23 cellular contexts compared by ENCODE assay signal in the genomic region with DNA sequence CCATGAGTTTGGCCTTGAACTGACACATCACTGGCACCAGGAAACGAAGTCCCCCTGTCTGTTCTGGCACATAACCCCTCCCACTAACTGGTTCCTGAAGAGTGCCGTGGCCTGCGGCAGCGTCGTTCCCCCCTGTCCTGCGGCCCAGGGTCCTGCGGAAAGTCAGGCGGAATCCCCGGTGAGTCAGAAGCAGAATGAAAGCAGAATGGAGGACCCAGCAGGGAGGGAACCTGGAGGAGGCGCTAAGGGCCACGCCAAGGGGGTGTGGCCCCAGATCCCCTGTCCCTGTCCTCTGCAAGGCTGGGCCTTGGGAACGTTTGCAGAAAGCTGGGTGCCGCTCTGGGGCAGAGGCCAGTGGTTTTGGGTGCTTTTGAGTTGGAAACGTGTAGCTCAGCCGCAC. TPM values are rescaled to one million over a fixed set of nuclear protein-coding genes. Genes with fewer than 3 reads are reported as not detected.
DNase-seq lines count a peak whose midpoint lies in the region; ATAC-seq, FAIRE-seq and TF ChIP-seq lines count a peak whose summit lies in the region.
"Had no signal": no experiment of that assay in that cellular context is flagged by ENCODE, and none has a peak within 500 bp of the region (broad histone marks: within the 10 kb centered on the region; RNA-seq: fewer than 3 reads in every experiment).

No MANE protein-coding gene starts in this region.

- peak overlapping the region; percentile 11 for H3K4me3 ChIP-seq in NT2/D1 (ENCODE audit: insufficient read length, low read depth)
- no peak overlapping the region for H3K4me3 ChIP-seq in epithelial cell of esophagus (ENCODE audit: low read length)
- no peak overlapping the region for H3K4me3 ChIP-seq in ovary
- no peak overlapping the region for H3K4me3 ChIP-seq in pancreas
- H3K4me3 ChIP-seq: A549, heart left ventricle, sigmoid colon, transverse colon had no signal

- peaks cover 23% of the 10 kb centered on the region for H3K4me1 Mint-ChIP-seq in stimulated activated memory B cell treated with anti-CD40 and anti-IgM and Interleukin-4, amounts not matched to agents 10 μg/mL and 1 μg/mL and 100 μg/mL, for 72 hours

- intact Hi-C loops in ovary (cut with DNase I) = no loop called here
- intact Hi-C loops in pancreas (cut with DNase I) = no loop called here
- intact Hi-C loops in Right ventricle myocardium superior (cut with DNase I) = no loop called here

- H3K9me3 ChIP-seq in NT2/D1 (ENCODE audit: insufficient read depth, low read length) (no peaks in the 10 kb centered on the region), ovary (no peaks in the 10 kb centered on the region), pancreas (no peaks in the 10 kb centered on the region)
- H3K9me3 ChIP-seq: A549, heart left ventricle, neutrophil, sigmoid colon, transverse colon had no signal

- TF ChIP-seq EP300 in ovary (IDR thresholded peaks at IDR 0.05) = no peak

- peaks cover 18% of the 10 kb centered on the region for H3K4me1 ChIP-seq in NT2/D1 (ENCODE audit: insufficient read depth, insufficient read length)
- peaks cover 1% of the 10 kb centered on the region for H3K4me1 ChIP-seq in ovary (ENCODE audit: insufficient read depth)
- H3K4me1 ChIP-seq in pancreas = no peaks in the 10 kb centered on the region
- H3K4me1 ChIP-seq: A549, transverse colon had no signal

- 48 to 62% (median 51%) methylated on average over 15 of the region's 15 CpGs for WGBS in ovary, 3 donors
- WGBS in pancreas, 2 donors = 56 to 58% methylated on average over 14 to 15 of the region's 15 CpGs

- ATAC-seq in stimulated activated memory B cell treated with anti-CD40 and anti-IgM and Interleukin-4, amounts not matched to agents 10 μg/mL and 1 μg/mL and 100 μg/mL, for 72 hours = peak; percentile 61
- ATAC-seq in pancreas (no peak), Right ventricle myocardium superior (ENCODE audit: poor library complexity) (no peak)
- ATAC-seq: heart left ventricle, SK-N-SH treated with all-trans-retinoic acid at 6 μM for 48 hours had no signal

- no peak for FAIRE-seq in pancreas (lab: Jason Lieb, UNC)
- FAIRE-seq: A549 had no signal

- TF ChIP-seq CTCF in epithelial cell of esophagus (IDR thresholded peaks at IDR 0.05; ENCODE audit: insufficient read depth, low read depth, low read length, missing control alignments) = no peak
- TF ChIP-seq CTCF in ovary (IDR thresholded peaks at IDR 0.05) = no peak
- TF ChIP-seq CTCF in pancreas (IDR thresholded peaks at IDR 0.05) = no peak

- H3K4me3 Mint-ChIP-seq in stimulated activated memory B cell treated with anti-CD40 and anti-IgM and Interleukin-4, amounts not matched to agents 10 μg/mL and 1 μg/mL and 100 μg/mL, for 72 hours = no peak overlapping the region
- H3K4me3 Mint-ChIP-seq: CD4-positive, alpha-beta memory T cell had no signal

- peak; percentile 47 for DNase-seq in NCI-H510A (lab: John Stamatoyannopoulos, UW)
- no peak for DNase-seq in NCI-H510A treated with DMSO at 0.1 percent for 48 hours (lab: John Stamatoyannopoulos, UW)
- DNase-seq in NT2/D1 (ENCODE audit: low read depth, low spot score) = no peak
- DNase-seq in epithelial cell of esophagus (ENCODE audit: low read depth) = peak; percentile 43
- DNase-seq in ovary = no peak
- no peak for DNase-seq in pancreas
- no peak for DNase-seq in Right ventricle myocardium superior
- DNase-seq: activated CD8-positive, alpha-beta memory T cell treated with anti-CD3 and anti-CD28 coated beads for 24 hours; amniotic stem cell; EL; heart left ventricle; kidney glomerular epithelial cell; NCI-H1694; NCI-H446 treated with DMSO at 0.1 percent for 48 hours; sigmoid colon; stimulated activated CD4-positive, alpha-beta T cell treated with anti-CD3 and anti-CD28 coated beads, Interleukin-4, amount 100 ng/mL, for 4 hours; transverse colon had no signal

- H3K27me3 ChIP-seq in NT2/D1 (ENCODE audit: insufficient read depth, insufficient read length) (peaks cover 29% of the 10 kb centered on the region), ovary (no peaks in the 10 kb centered on the region), pancreas (no peaks in the 10 kb centered on the region)

- peak overlapping the region; percentile 64 for H3K9ac ChIP-seq in NT2/D1 (ENCODE audit: insufficient read length, low read depth)

- H3K27me3 Mint-ChIP-seq in stimulated activated memory B cell treated with anti-CD40 and anti-IgM and Interleukin-4, amounts not matched to agents 10 μg/mL and 1 μg/mL and 100 μg/mL, for 72 hours = peaks cover 29% of the 10 kb centered on the region

- H3K9me3 Mint-ChIP-seq in stimulated activated memory B cell treated with anti-CD40 and anti-IgM and Interleukin-4, amounts not matched to agents 10 μg/mL and 1 μg/mL and 100 μg/mL, for 72 hours = no peaks in the 10 kb centered on the region
- H3K9me3 Mint-ChIP-seq: activated T-helper 2 cell treated with anti-CD3 and anti-CD28 coated beads, Interferon-gamma antibody, Interleukin-2, Interleukin-4, amounts not matched to agents 10 μg/mL and 5 μg/mL and 100 μg/mL, durations not matched to agents 14 hours and 24 hours and 36 hours; CD4-positive, alpha-beta memory T cell had no signal

- H3K36me3 ChIP-seq in NT2/D1 (ENCODE audit: insufficient read depth, insufficient read length, low read length) = no peaks in the 10 kb centered on the region
- no peaks in the 10 kb centered on the region for H3K36me3 ChIP-seq in ovary
- no peaks in the 10 kb centered on the region for H3K36me3 ChIP-seq in pancreas
- H3K36me3 ChIP-seq: heart left ventricle, neutrophil, sigmoid colon, transverse colon had no signal

- no peaks in the 10 kb centered on the region for H3K36me3 Mint-ChIP-seq in stimulated activated memory B cell treated with anti-CD40 and anti-IgM and Interleukin-4, amounts not matched to agents 10 μg/mL and 1 μg/mL and 100 μg/mL, for 72 hours
- H3K36me3 Mint-ChIP-seq: CD4-positive, alpha-beta memory T cell had no signal

- no peak overlapping the region for H3K27ac ChIP-seq in ovary
- no peak overlapping the region for H3K27ac ChIP-seq in pancreas
- H3K27ac ChIP-seq: A549, heart left ventricle, neutrophil, sigmoid colon, transverse colon had no signal

- TF ChIP-seq POLR2A in ovary (IDR thresholded peaks at IDR 0.05) = no peak

- peak overlapping the region; percentile 20 for H3K27ac Mint-ChIP-seq in stimulated activated memory B cell treated with anti-CD40 and anti-IgM and Interleukin-4, amounts not matched to agents 10 μg/mL and 1 μg/mL and 100 μg/mL, for 72 hours
- H3K27ac Mint-ChIP-seq: activated T-helper 2 cell treated with anti-CD3 and anti-CD28 coated beads, Interferon-gamma antibody, Interleukin-2, Interleukin-4, amounts not matched to agents 10 μg/mL and 5 μg/mL and 100 μg/mL, durations not matched to agents 14 hours and 24 hours and 36 hours had no signal

RNA-seq across cellular contexts. Expression of a gene that starts 36.0 kb away (rescaled TPM):
- 1 to 10 TPM in 1 of 7 donors, under 1 TPM in 6; 0.13 to 7.5 (median 0.47) TPM for total RNA-seq in ovary
- polyA plus RNA-seq in ovary = under 1 TPM; 0.03 to 0.04 TPM
- under 1 TPM; 0.25 to 0.51 (median 0.37) TPM for total RNA-seq in pancreas
- polyA plus RNA-seq in pancreas = under 1 TPM; 0.11 to 0.12 TPM
- total RNA-seq in Right ventricle myocardium superior = not detected
- total RNA-seq: sigmoid colon had no signal

RNA-seq across cellular contexts. Expression of a gene that starts 38.5 kb away (rescaled TPM):
- total RNA-seq in ovary (10 to 100 TPM; 10.3 to 16.7 (median 15.8) TPM), pancreas (10 to 100 TPM in 2 of 6 donors, 1 to 10 TPM in 4; 6.7 to 12.4 (median 9.2) TPM), Right ventricle myocardium superior (10.0 TPM)
- polyA plus RNA-seq in ovary (10 to 100 TPM in 1 of 2 donors, 1 to 10 TPM in 1; 5.3 to 18.0 TPM), pancreas (10 to 100 TPM; 19.0 to 26.2 TPM)

Comparison
In these comparisons a context has a peak if more than half of its experiments do, and no peak if none do; other contexts are left out.
1. DNase-seq: peak in NCI-H510A (single experiment) and epithelial cell of esophagus (single experiment); none in NCI-H510A treated with DMSO at 0.1 percent for 48 hours (single experiment), NT2/D1 (single experiment), ovary (0 of 5), pancreas (0 of 6) and Right ventricle myocardium superior (single experiment).